Comparison of ENCODE assay signal across 8 cellular contexts in the genomic region with DNA sequence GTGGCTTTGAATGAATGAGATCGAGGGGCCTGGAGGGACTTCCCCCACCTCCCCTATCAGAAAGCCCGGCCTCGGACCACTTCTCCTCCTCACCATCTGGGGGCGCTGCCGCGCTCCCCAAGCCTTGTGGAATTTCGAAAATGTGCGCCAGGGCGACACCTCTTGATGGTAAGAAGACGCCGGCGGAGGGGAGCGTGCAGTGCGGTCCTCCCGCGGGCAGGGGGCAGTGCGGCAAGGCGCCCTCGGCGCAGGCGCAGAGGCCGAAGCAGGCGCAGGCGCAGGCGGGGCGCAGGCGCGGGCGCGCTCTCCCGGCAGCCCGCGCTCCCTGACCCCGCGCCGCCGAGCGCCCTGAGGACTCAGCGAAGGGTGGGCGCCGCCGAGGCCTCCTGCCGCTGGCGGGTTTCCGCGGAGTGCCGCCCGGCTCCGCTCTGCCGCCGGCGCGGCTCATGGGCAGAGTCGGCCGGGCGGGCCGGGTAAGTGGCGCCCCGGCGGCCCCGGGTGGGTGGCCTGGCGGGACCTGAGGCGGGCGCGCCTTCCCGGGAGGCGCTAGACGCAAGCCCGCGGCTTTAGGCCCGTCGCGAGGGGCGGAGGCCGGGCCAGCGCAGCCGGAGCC. TPM values are rescaled to one million over a fixed set of nuclear protein-coding genes. Genes with fewer than 3 reads are reported as not detected.
DNase-seq lines count a peak whose midpoint lies in the region; TF ChIP-seq lines count a peak whose summit lies in the region.

Gene RBM17, plus strand, starts transcription at position 314 of the 613 bp plus-strand sequence. CDS start 8,032 bp downstream, outside the sequence.

- H3F3A ChIP-seq in Loucy (ENCODE audit: low read depth) = no peaks in the 10 kb centered on the region

- no peaks in the 10 kb centered on the region for H3K9me3 Mint-ChIP-seq in neural crest cell

- H3K4me3 ChIP-seq in H7 (ENCODE audit: insufficient read depth, low read depth, low read length) (peak within 1 kb of the TSS; percentile 89), Loucy (ENCODE audit: low read length, poor library complexity, severe bottlenecking) (peak within 1 kb of the TSS; percentile 99), stomach smooth muscle (ENCODE audit: low read length in 2 of 2) (peak within 1 kb of the TSS; percentile 93 to 95)

- peak; percentile 97 for DNase-seq in GDM1 (lab: John Stamatoyannopoulos, UW)
- peak; percentile 94 for DNase-seq in H7
- peak; percentile 91 for DNase-seq in activated gamma-delta T cell (lab: John Stamatoyannopoulos, UW)
- DNase-seq in fibroblast of the conjunctiva (ENCODE audit: low read depth) = peak; percentile 95
- peak; percentile 99 for DNase-seq in neural crest cell (ENCODE audit: low read depth, low spot score)

- H3K4me1 ChIP-seq in Loucy (ENCODE audit: insufficient read depth, low read length, poor library complexity, severe bottlenecking) = peaks cover 35% of the 10 kb centered on the region
- peaks cover 28% of the 10 kb centered on the region for H3K4me1 ChIP-seq in stomach smooth muscle (ENCODE audit: control insufficient read depth, insufficient read depth, low read length)

- H3K9ac ChIP-seq in Loucy (ENCODE audit: low read depth, low read length, poor library complexity, severe bottlenecking) (peak within 1 kb of the TSS; percentile 97), stomach smooth muscle (ENCODE audit: low read length in 2 of 2) (peak within 1 kb of the TSS; percentile 84 to 91)

- peak within 1 kb of the TSS; percentile 96 for H3K4me3 Mint-ChIP-seq in neural crest cell

- no peaks in the 10 kb centered on the region for H3K36me3 Mint-ChIP-seq in neural crest cell (ENCODE audit: low read depth)

- peak; percentile 76 for TF ChIP-seq POLR2A in Raji (IDR thresholded peaks at IDR 0.05; ENCODE audit: insufficient read depth, low read depth, low read length)

- H4K20me1 ChIP-seq in Loucy (ENCODE audit: insufficient read depth, low read length, poor library complexity, severe bottlenecking) = peaks cover 46% of the 10 kb centered on the region

- peaks cover 41% of the 10 kb centered on the region for H3K4me1 Mint-ChIP-seq in neural crest cell

- no peaks in the 10 kb centered on the region for H3K36me3 ChIP-seq in H7 (replicated peaks; ENCODE audit: control insufficient read depth, insufficient read depth, low read length)
- no peaks in the 10 kb centered on the region for H3K36me3 ChIP-seq in Loucy (ENCODE audit: insufficient read depth, low read length)
- no peaks in the 10 kb centered on the region for H3K36me3 ChIP-seq in stomach smooth muscle (ENCODE audit: control insufficient read depth in 2 of 2, insufficient read depth in 2 of 2, low read length in 2 of 2)

- peak within 1 kb of the TSS; percentile 23; the same call in 1 of the 2 replicates for H2AFZ ChIP-seq in Loucy (ENCODE audit: low read length)

- TF ChIP-seq CTCF in Loucy (conservative IDR thresholded peaks at IDR 0.05; ENCODE audit: low read length) (peak; percentile 100), neural crest cell (conservative IDR thresholded peaks at IDR 0.05) (peak; percentile 100)

- H3K27me3 ChIP-seq in H7 (ENCODE audit: control insufficient read depth, insufficient read depth, low read length) (no peaks in the 10 kb centered on the region), Loucy (ENCODE audit: insufficient read depth, low read length, poor library complexity, severe bottlenecking) (no peaks in the 10 kb centered on the region), stomach smooth muscle (ENCODE audit: control insufficient read depth in 1 of 2, insufficient read depth in 2 of 2, low read length in 2 of 2) (no peaks in the 10 kb centered on the region)

- no peaks in the 10 kb centered on the region for H3K9me2 ChIP-seq in Loucy (replicated peaks; ENCODE audit: low read depth, low read length)

- H3K9me3 ChIP-seq in Loucy (ENCODE audit: insufficient read depth, low read depth, low read length) (no peaks in the 10 kb centered on the region), stomach smooth muscle (ENCODE audit: control insufficient read depth in 2 of 2, low read length in 2 of 2) (no peaks in the 10 kb centered on the region)

- peak within 1 kb of the TSS; percentile 24 for H3K27ac ChIP-seq in stomach smooth muscle (ENCODE audit: low read length)

- peak within 1 kb of the TSS; percentile 92 for H3K4me2 ChIP-seq in Loucy (ENCODE audit: low read depth, low read length, poor library complexity, severe bottlenecking)

- peaks cover 9% of the 10 kb centered on the region for H3K27me3 Mint-ChIP-seq in neural crest cell (ENCODE audit: low read depth)

- peaks cover 49% of the 10 kb centered on the region for H3K79me2 ChIP-seq in Loucy (ENCODE audit: insufficient read depth, low read length)

- H3K27ac Mint-ChIP-seq in neural crest cell (ENCODE audit: unreplicated experiment) = peak within 1 kb of the TSS; percentile 2

RNA-seq across cellular contexts. Expression of gene RBM17, which starts in this region (rescaled TPM):
- 41.9 and 44.1 TPM in 2 replicates for total RNA-seq in H7 (2014; rRNA removed; shearing (Covaris generic))
- 142 and 156 TPM in 2 replicates for total RNA-seq in neural crest cell

Comparison
In these comparisons a context has a peak if more than half of its experiments do, and no peak if none do; other contexts are left out.
1. Peak in every context shown above with its lines: DNase-seq, H3K4me3 ChIP-seq and H3K27ac ChIP-seq.